Comparison of ENCODE assay signal across 9 cellular contexts in genomic region chr9:121500165-121500478, GRCh38. TPM values are rescaled to one million over a fixed set of nuclear protein-coding genes. Genes with fewer than 3 reads are reported as not detected.
DNase-seq lines count a peak whose midpoint lies in the region; ATAC-seq, FAIRE-seq and TF ChIP-seq lines count a peak whose summit lies in the region.
"Had no signal": no experiment of that assay in that cellular context is flagged by ENCODE, and none has a peak within 500 bp of the region (broad histone marks: within the 10 kb centered on the region; RNA-seq: fewer than 3 reads in every experiment).

No MANE protein-coding gene starts in this region.

- H3K9me3 ChIP-seq in A549 (peaks cover 8% of the 10 kb centered on the region), ectodermal cell (ENCODE audit: control insufficient read depth, low read length) (peaks cover 2% of the 10 kb centered on the region)

- peak overlapping the region; percentile 46 to 80 (median 68) for H3K4me3 Mint-ChIP-seq in naive thymus-derived CD8-positive, alpha-beta T cell

- H4K20me1 ChIP-seq in KMS-11 (ENCODE audit: insufficient read depth): no peaks in the 10 kb centered on the region

- peak overlapping the region; percentile 53 for H3K4me3 ChIP-seq in A549
- no peak overlapping the region for H3K4me3 ChIP-seq in KMS-11 (IDR thresholded peaks at IDR 0.05; ENCODE audit: insufficient read depth, low read depth, low read length)
- peak overlapping the region; percentile 52 for H3K4me3 ChIP-seq in ectodermal cell (ENCODE audit: insufficient read depth, low read depth, low read length)

- 86% methylated on average over 15 of the region's 15 CpGs for WGBS in A549 (ENCODE audit: missing lambda C conversion rate)
- 15 to 18% methylated on average over 15 of the region's 15 CpGs for WGBS in ectodermal cell, 2 experiments

- TF ChIP-seq CTCF in A549 (IDR thresholded peaks at IDR 0.05): no peak
- no peak for TF ChIP-seq CTCF in KMS-11 (conservative IDR thresholded peaks at IDR 0.05; ENCODE audit: low read depth, low read length)

- H3K27me3 Mint-ChIP-seq in naive thymus-derived CD8-positive, alpha-beta T cell: peaks cover 39 to 72% (median 53%) of the 10 kb centered on the region in 5 donors

- TF ChIP-seq RAD21 in A549 (conservative IDR thresholded peaks at IDR 0.05 in 1 of 2, IDR thresholded peaks at IDR 0.05 in 1 of 2): no peak

- H3K79me2 ChIP-seq in KMS-11 (ENCODE audit: insufficient read depth, low read depth): no peaks in the 10 kb centered on the region

- ATAC-seq in A549: no peak
- ATAC-seq in naive thymus-derived CD8-positive, alpha-beta T cell: no peak
- no peak for ATAC-seq in HG03342 (IDR thresholded peaks at IDR 0.05; ENCODE audit: unreplicated experiment)

- no peak for FAIRE-seq in A549 (lab: Jason Lieb, UNC)

- 0 out of 3 replicates have a peak, but pooled peaks cover 7% of the 10 kb centered on the region for H3K4me1 ChIP-seq in A549
- peaks cover 5% of the 10 kb centered on the region for H3K4me1 ChIP-seq in KMS-11 (ENCODE audit: low read depth, poor library complexity, severe bottlenecking)
- H3K4me1 ChIP-seq in ectodermal cell (ENCODE audit: control insufficient read depth, insufficient read depth, low read length): peaks cover 13% of the 10 kb centered on the region

- no peak overlapping the region for H3K9ac ChIP-seq in KMS-11

- H2AFZ ChIP-seq in KMS-11 (ENCODE audit: low read depth): peak overlapping the region; percentile 39; the same call in 1 of the 2 replicates

- peaks cover 0 to 10% (median 7%) of the 10 kb centered on the region in 9 donors for H3K9me3 Mint-ChIP-seq in naive thymus-derived CD8-positive, alpha-beta T cell

- H3K36me3 ChIP-seq in KMS-11 (ENCODE audit: insufficient read depth): no peaks in the 10 kb centered on the region
- no peaks in the 10 kb centered on the region for H3K36me3 ChIP-seq in ectodermal cell (ENCODE audit: control insufficient read depth, insufficient read depth, low read length)

- no peak overlapping the region for H3K27ac Mint-ChIP-seq in naive thymus-derived CD8-positive, alpha-beta T cell

- TF ChIP-seq EP300 in A549 (IDR thresholded peaks at IDR 0.05): no peak

- DNase-seq in A549 (ENCODE audit: low read depth in 1 of 2, low spot score in 1 of 2) (no peak), NCI-H748 (lab: John Stamatoyannopoulos, UW; ENCODE audit: unreplicated experiment) (no peak), NCI-H187 treated with DMSO at 0.1 percent for 48 hours (lab: John Stamatoyannopoulos, UW) (no peak), C1 segment of cervical spinal cord (lab: John Stamatoyannopoulos, UW) (no peak)
- DNase-seq in naive thymus-derived CD8-positive, alpha-beta T cell: no peak

- H3K4me1 Mint-ChIP-seq in naive thymus-derived CD8-positive, alpha-beta T cell: peaks cover 12 to 29% (median 23%) of the 10 kb centered on the region in 4 donors

- H3K27ac ChIP-seq in A549 (no peak overlapping the region; a peak in 1 of 6 replicates), KMS-11 (no peak overlapping the region), ectodermal cell (ENCODE audit: insufficient read depth, low read depth, low read length, poor library complexity, severe bottlenecking) (no peak overlapping the region)
- H3K27ac ChIP-seq: epithelial cell of prostate had no signal

- H3K36me3 Mint-ChIP-seq in naive thymus-derived CD8-positive, alpha-beta T cell: peaks cover 6 to 9% (median 8%) of the 10 kb centered on the region in 3 donors

- CTCF ChIA-PET in A549 (lab: Yijun Ruan, JAX): interaction anchor here (0.8 to 2.8 kb wide), 5 partner anchors 10 to 180 kb away, joined by 3 to 9 read pairs (median 4); no protein-coding TSS in a partner anchor

- H3K4me2 ChIP-seq in A549: peak overlapping the region; percentile 91
- H3K4me2 ChIP-seq in KMS-11: peak overlapping the region; percentile 92; the same call in 1 of the 2 replicates

- H3K27me3 ChIP-seq in KMS-11 (ENCODE audit: insufficient read depth, low read depth) (peaks cover 19% of the 10 kb centered on the region), ectodermal cell (ENCODE audit: control insufficient read depth, insufficient read depth, low read length, poor library complexity, severe bottlenecking) (peaks cover 45% of the 10 kb centered on the region)

- TF ChIP-seq POLR2A in A549 (IDR thresholded peaks at IDR 0.05; ENCODE audit: low read length): no peak

- POLR2A ChIA-PET in A549 (lab: Yijun Ruan, JAX): no interaction called here
- POLR2A ChIA-PET in naive thymus-derived CD8-positive, alpha-beta T cell (lab: Charles Lee): no interaction called here

TF ChIP-seq in A549, 52 proteins besides CTCF, POLR2A, EP300 and RAD21:
- TF ChIP-seq NPAS2 (CRISPR knock-in tag; IDR thresholded peaks at IDR 0.05; ENCODE audit: borderline replicate concordance) (no peak), POLR2AphosphoS2 (conservative IDR thresholded peaks at IDR 0.05; ENCODE audit: low read length) (no peak), SREBF2 (IDR thresholded peaks at IDR 0.05) (no peak), RFX5 (IDR thresholded peaks at IDR 0.05) (no peak)
- TF ChIP-seq, protein P1, sequence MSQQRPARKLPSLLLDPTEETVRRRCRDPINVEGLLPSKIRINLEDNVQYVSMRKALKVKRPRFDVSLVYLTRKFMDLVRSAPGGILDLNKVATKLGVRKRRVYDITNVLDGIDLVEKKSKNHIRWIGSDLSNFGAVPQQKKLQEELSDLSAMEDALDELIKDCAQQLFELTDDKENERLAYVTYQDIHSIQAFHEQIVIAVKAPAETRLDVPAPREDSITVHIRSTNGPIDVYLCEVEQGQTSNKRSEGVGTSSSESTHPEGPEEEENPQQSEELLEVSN (IDR thresholded peaks at IDR 0.05; ENCODE audit: borderline replicate concordance, low read depth): no peak

RNA-seq across cellular contexts. Expression of gene GGTA1, which starts 0.5 kb away (rescaled TPM):
- polyA plus RNA-seq in A549 (2011; rRNA removed) (0.05 TPM in 1 of 2 replicates, not detected in the other), A549 (2017; fragmentation: RNase III; extraction: RNeasy Plus Mini Kit Qiagen cat#74134 plus additional on column Dnase treatment) (not detected in 3 replicates)
- polyA plus RNA-seq in A549 (2012; cell fraction: cytosol; rRNA removed): not detected in 2 replicates
- polyA plus RNA-seq in A549 (2012; cell fraction: nucleus; rRNA removed): not detected in 2 replicates
- not detected in 2 replicates for polyA minus RNA-seq in A549 (2011; rRNA and poly(A)+ RNA removed)
- polyA plus RNA-seq in ectodermal cell (2013, experiment 1 of 4): not detected
- polyA plus RNA-seq in ectodermal cell (2013, experiment 2 of 4): 0.16 TPM
- polyA plus RNA-seq in ectodermal cell (2013, experiment 3 of 4): 0.16 TPM
- not detected for polyA plus RNA-seq in ectodermal cell (2013, experiment 4 of 4)
- total RNA-seq in naive thymus-derived CD8-positive, alpha-beta T cell: not detected
- under 1 TPM in 1 of 3 donors, not detected in 2; 0.34 TPM for polyA plus RNA-seq in naive thymus-derived CD8-positive, alpha-beta T cell
